ENCODE assay signal across 14 cellular contexts in the genomic region with DNA sequence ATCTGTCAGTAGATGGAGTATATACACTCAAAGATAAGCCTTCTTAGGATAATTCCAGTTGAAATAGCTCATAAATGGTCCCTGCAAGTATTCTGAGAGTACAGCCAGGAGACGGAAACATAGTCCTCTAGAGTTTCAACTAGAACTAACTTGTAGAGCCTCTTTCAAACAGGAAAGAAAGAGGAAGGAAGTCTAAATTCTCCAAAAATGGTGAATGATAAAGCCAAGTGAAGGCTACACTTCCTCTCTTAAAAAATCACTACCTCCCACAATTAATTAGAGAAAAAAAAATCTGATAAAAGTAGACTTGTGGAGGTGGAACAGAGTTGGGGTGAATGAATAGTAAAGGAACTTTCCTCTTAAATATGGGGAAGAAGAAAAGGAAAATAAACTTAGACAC.
"Had no signal": no experiment of that assay in that cellular context is flagged by ENCODE, and none has a peak within 500 bp of the region (broad histone marks: within the 10 kb centered on the region; RNA-seq: fewer than 3 reads in every experiment).

No MANE protein-coding gene starts in this region.

- H3K27ac ChIP-seq: coronary artery, stomach, uterus had no signal

- DNase-seq: activated CD4-positive, alpha-beta T cell treated with anti-CD3 and anti-CD28 coated beads, Interleukin-2, amount 10 ng/mL, durations not matched to agents 7 days and 5 days; activated CD4-positive, CD25-positive, alpha-beta regulatory T cell; activated CD8-positive, alpha-beta memory T cell treated with anti-CD3 and anti-CD28 coated beads for 24 hours; activated naive CD4-positive, alpha-beta T cell treated with anti-CD3 and anti-CD28 coated beads, Interleukin-2, amount 50 U/mL, for 16 hours; activated T-cell treated with anti-CD3 and anti-CD28 coated beads for 4 hours; caudate nucleus; effector CD4-positive, alpha-beta T cell; midbrain; right cardiac atrium; small intestine; stomach; uterus had no signal

- H3K9me3 ChIP-seq: stomach, uterus had no signal

- H3K27ac Mint-ChIP-seq: activated CD4-positive, alpha-beta T cell treated with anti-CD3 and anti-CD28 coated beads, Interleukin-2, amount 10 ng/mL, durations not matched to agents 7 days and 5 days; progenitor cell of endocrine pancreas had no signal

- H3K36me3 ChIP-seq: stomach, uterus had no signal

- H3K27me3 ChIP-seq: stomach, uterus had no signal

- H3K4me1 Mint-ChIP-seq: activated CD4-positive, alpha-beta T cell treated with anti-CD3 and anti-CD28 coated beads, Interleukin-2, amount 10 ng/mL, durations not matched to agents 7 days and 5 days had no signal

- H3K4me3 ChIP-seq: coronary artery, stomach, uterus had no signal

- H3K4me3 Mint-ChIP-seq: activated CD4-positive, alpha-beta T cell treated with anti-CD3 and anti-CD28 coated beads, Interleukin-2, amount 10 ng/mL, durations not matched to agents 7 days and 5 days had no signal

- H3K4me1 ChIP-seq: uterus had no signal

- H3K27me3 Mint-ChIP-seq: activated CD4-positive, alpha-beta T cell treated with anti-CD3 and anti-CD28 coated beads, Interleukin-2, amount 10 ng/mL, durations not matched to agents 7 days and 5 days had no signal
